1 cellular context compared by ENCODE assay signal in genomic region chr4:7193040-7193958, GRCh38.
TF ChIP-seq lines count a peak whose summit lies in the region.

No MANE protein-coding gene starts in this region.

TF ChIP-seq in H1, 55 proteins besides CTCF, POLR2A, EP300 and RAD21 (continued from another document):
- no peak for TF ChIP-seq USF2 (IDR thresholded peaks at IDR 0.05; ENCODE audit: low read length)
- TF ChIP-seq HDAC6 (IDR thresholded peaks at IDR 0.05; ENCODE audit: low read depth, low read length): no peak
- no peak for TF ChIP-seq TBP (IDR thresholded peaks at IDR 0.05; ENCODE audit: low read depth, low read length)
- no peak for TF ChIP-seq RNF2 (IDR thresholded peaks at IDR 0.05; ENCODE audit: borderline replicate concordance, low read depth, low read length, missing control alignments, poor library complexity, severe bottlenecking)
- TF ChIP-seq GTF2F1 (IDR thresholded peaks at IDR 0.05; ENCODE audit: borderline replicate concordance, low read depth, low read length): no peak
- no peak for TF ChIP-seq NRF1 (IDR thresholded peaks at IDR 0.05; ENCODE audit: low read depth, low read length)
- no peak for TF ChIP-seq BACH1 (IDR thresholded peaks at IDR 0.05; ENCODE audit: low read length)
- peak; percentile 63; the same call in 1 of the 2 replicates for TF ChIP-seq RBBP5 (IDR thresholded peaks at IDR 0.05; ENCODE audit: borderline replicate concordance, low read depth, low read length)
- TF ChIP-seq EZH2 (IDR thresholded peaks at IDR 0.05; ENCODE audit: low read depth, low read length, severe bottlenecking): peak; percentile 61
- TF ChIP-seq KDM1A (IDR thresholded peaks at IDR 0.05; ENCODE audit: borderline replicate concordance, low read length): no peak
- TF ChIP-seq YY1 (IDR thresholded peaks at IDR 0.05; ENCODE audit: low read depth, low read length): no peak
- no peak for TF ChIP-seq RFX5 (IDR thresholded peaks at IDR 0.05; ENCODE audit: borderline replicate concordance, low read depth, low read length)
- TF ChIP-seq SP2 (IDR thresholded peaks at IDR 0.05; ENCODE audit: low read length): no peak
- peak; percentile 88 for TF ChIP-seq KDM4A (IDR thresholded peaks at IDR 0.05; ENCODE audit: low read depth, low read length, severe bottlenecking)
- no peak for TF ChIP-seq SP1 (IDR thresholded peaks at IDR 0.05; ENCODE audit: low read depth, low read length)
- TF ChIP-seq PHF8 (conservative IDR thresholded peaks at IDR 0.05; ENCODE audit: low read depth, low read length): no peak
- TF ChIP-seq ATF3 (IDR thresholded peaks at IDR 0.05; ENCODE audit: insufficient read depth, low read depth, low read length): no peak
- TF ChIP-seq CHD7 (IDR thresholded peaks at IDR 0.05; ENCODE audit: insufficient replicate concordance, low read length): no peak
- no peak for TF ChIP-seq SP4 (IDR thresholded peaks at IDR 0.05; ENCODE audit: low read length)
- no peak for TF ChIP-seq CBX5 (IDR thresholded peaks at IDR 0.05; ENCODE audit: low read depth, low read length)
- TF ChIP-seq POU5F1 (IDR thresholded peaks at IDR 0.05; ENCODE audit: low read depth, low read length): no peak
- TF ChIP-seq ZNF274 (IDR thresholded peaks at IDR 0.05; ENCODE audit: borderline replicate concordance, extremely low read depth, low read length): no peak
- no peak for TF ChIP-seq SRF (IDR thresholded peaks at IDR 0.05; ENCODE audit: low read depth, low read length)
- no peak for TF ChIP-seq CHD2 (IDR thresholded peaks at IDR 0.05; ENCODE audit: low read length)
- TF ChIP-seq CHD1 (IDR thresholded peaks at IDR 0.05; ENCODE audit: low read depth, low read length): no peak
- TF ChIP-seq TEAD4 (IDR thresholded peaks at IDR 0.05; ENCODE audit: low read depth, low read length): no peak
- no peak for TF ChIP-seq CREB1 (IDR thresholded peaks at IDR 0.05)
- TF ChIP-seq SAP30 (IDR thresholded peaks at IDR 0.05; ENCODE audit: insufficient read depth, insufficient replicate concordance, low read length): no peak
- peak; percentile 77; the same call in 1 of the 2 replicates for TF ChIP-seq SUZ12 (IDR thresholded peaks at IDR 0.05; ENCODE audit: low read length)
